ENCODE assay signal across 15 cellular contexts in the genomic region with DNA sequence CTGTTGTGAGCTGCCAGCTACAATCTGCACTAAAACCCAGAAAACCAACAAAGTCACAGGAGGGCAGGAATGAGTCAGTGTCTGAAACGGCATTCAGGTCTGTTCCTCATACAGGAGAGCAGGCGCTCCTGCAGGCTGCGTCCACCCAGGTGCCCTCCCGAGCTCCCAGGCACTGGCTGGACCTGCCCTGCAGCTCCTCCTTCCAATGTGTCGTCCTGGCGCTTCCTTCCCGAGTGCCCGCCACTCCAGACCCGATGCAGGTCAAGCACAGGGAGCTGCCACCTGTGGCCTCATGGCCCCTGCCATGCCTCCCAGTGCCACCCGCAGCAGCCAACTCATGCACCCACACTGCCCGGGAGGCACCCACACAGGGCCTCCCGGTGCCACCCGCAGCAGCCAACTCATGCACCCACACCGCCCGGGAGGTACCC. TPM values are rescaled to one million over a fixed set of nuclear protein-coding genes. Genes with fewer than 3 reads are reported as not detected.
DNase-seq lines count a peak whose midpoint lies in the region; ATAC-seq, FAIRE-seq and TF ChIP-seq lines count a peak whose summit lies in the region.
"Had no signal": no experiment of that assay in that cellular context is flagged by ENCODE, and none has a peak within 500 bp of the region (broad histone marks: within the 10 kb centered on the region; RNA-seq: fewer than 3 reads in every experiment).

No MANE protein-coding gene starts in this region.

- H3K4me1 Mint-ChIP-seq in activated CD8-positive, alpha-beta memory T cell treated with anti-CD3 and anti-CD28 coated beads, Interleukin-2, amount 10 ng/mL, durations not matched to agents 7 days and 5 days: peaks cover 54% of the 10 kb centered on the region
- H3K4me1 Mint-ChIP-seq in T-helper 2 cell treated with Interferon-gamma antibody and Interleukin-4, amounts not matched to agents 5 μg/mL and 100 μg/mL, for 36 hours (ENCODE audit: low read depth): peaks cover 34% of the 10 kb centered on the region

- intact Hi-C loops in PC-9 (cut with micrococcal nuclease; ENCODE audit: unreplicated experiment) (loop anchor here (5.0 to 10.0 kb wide), 2 partner anchors 37 to 79 kb away; a partner anchor contains a TSS), K562 (cut with micrococcal nuclease) (no loop called here)

- H3K27ac ChIP-seq in PC-9 (no peak overlapping the region), K562 (ENCODE audit: extremely low read depth, low read depth, low read length) (no peak overlapping the region), osteoblast (ENCODE audit: low read depth, low read length) (peak overlapping the region; percentile 33)
- H3K27ac ChIP-seq: transverse colon had no signal

- TF ChIP-seq CTCF in PC-9 (conservative IDR thresholded peaks at IDR 0.05) (no peak), K562 (IDR thresholded peaks at IDR 0.05 in 2 of 3, conservative IDR thresholded peaks at IDR 0.05 in 1 of 3; ENCODE audit: insufficient read depth in 2 of 3, low read depth in 1 of 3, low read length in 3 of 3) (no peak), osteoblast (IDR thresholded peaks at IDR 0.05; ENCODE audit: extremely low read depth, low read depth, low read length) (no peak)

- H2AFZ ChIP-seq in PC-9 (no peak overlapping the region), K562 (ENCODE audit: low read depth, low read length) (no peak overlapping the region), osteoblast (ENCODE audit: low read length) (no peak overlapping the region)

- in situ Hi-C loops in K562 (cut with MboI): no loop called here

- peaks cover 4% of the 10 kb centered on the region for H3K9me1 ChIP-seq in K562 (ENCODE audit: control insufficient read depth, insufficient read depth, low read length)

- no peaks in the 10 kb centered on the region for H3K9me3 ChIP-seq in PC-9 (ENCODE audit: insufficient read depth, low read depth)
- H3K9me3 ChIP-seq in K562 (replicated peaks; ENCODE audit: control insufficient read depth, insufficient read depth, low read depth, low read length): no peaks in the 10 kb centered on the region
- H3K9me3 ChIP-seq in osteoblast (ENCODE audit: low read depth, low read length): no peaks in the 10 kb centered on the region
- H3K9me3 ChIP-seq: transverse colon had no signal

- DNase-seq in activated CD8-positive, alpha-beta memory T cell treated with anti-CD3 and anti-CD28 coated beads, Interleukin-2, amount 10 ng/mL, durations not matched to agents 7 days and 5 days: peak; percentile 63
- no peak for DNase-seq in activated CD8-positive, alpha-beta memory T cell treated with anti-CD3 and anti-CD28 coated beads, Interleukin-2, amount 50 U/mL, for 48 hours
- peak; percentile 73 to 86 for DNase-seq in PC-9
- no peak for DNase-seq in K562 (ENCODE audit: extremely low read depth in 1 of 4, low spot score in 3 of 4)
- DNase-seq in osteoblast (ENCODE audit: insufficient read length, low spot score, missing footprints): peak; percentile 64
- no peak for DNase-seq in NCI-H82 (lab: John Stamatoyannopoulos, UW)
- no peak for DNase-seq in NCI-H526 treated with DMSO at 0.1 percent for 48 hours (lab: John Stamatoyannopoulos, UW)
- DNase-seq in T-helper 2 cell treated with Interferon-gamma antibody and Interleukin-4, amounts not matched to agents 5 μg/mL and 100 μg/mL, for 36 hours (ENCODE audit: low spot score): no peak
- DNase-seq: activated CD4-positive, alpha-beta T cell treated with anti-CD3 and anti-CD28 coated beads for 1 hour; dermis blood vessel endothelial cell; mesendoderm; NCI-H1105 treated with DMSO at 0.1 percent for 48 hours; nucleus accumbens; transverse colon had no signal

- WGBS in K562 (ENCODE audit: insufficient coverage, low coverage, missing lambda C conversion rate): 88% methylated on average over 5 of the region's 15 CpGs

- peak; percentile 79 for ATAC-seq in activated CD8-positive, alpha-beta memory T cell treated with anti-CD3 and anti-CD28 coated beads, Interleukin-2, amount 10 ng/mL, durations not matched to agents 7 days and 5 days
- no peak for ATAC-seq in K562

- H3K27me3 Mint-ChIP-seq in activated CD8-positive, alpha-beta memory T cell treated with anti-CD3 and anti-CD28 coated beads, Interleukin-2, amount 10 ng/mL, durations not matched to agents 7 days and 5 days: no peaks in the 10 kb centered on the region
- no peaks in the 10 kb centered on the region for H3K27me3 Mint-ChIP-seq in T-helper 2 cell treated with Interferon-gamma antibody and Interleukin-4, amounts not matched to agents 5 μg/mL and 100 μg/mL, for 36 hours (ENCODE audit: low read depth)

- H3K4me3 ChIP-seq in PC-9: no peak overlapping the region
- H3K4me3 ChIP-seq in K562: no peak overlapping the region
- H3K4me3 ChIP-seq in osteoblast (ENCODE audit: insufficient read depth, low read length): no peak overlapping the region
- H3K4me3 ChIP-seq: transverse colon had no signal

- H3K9me2 ChIP-seq in PC-9 (ENCODE audit: insufficient read depth): no peaks in the 10 kb centered on the region

- no peak for FAIRE-seq in K562 (lab: Jason Lieb, UNC)
- FAIRE-seq: HTR-8/SVneo had no signal

- no peak overlapping the region for H3K4me2 ChIP-seq in PC-9
- no peak overlapping the region for H3K4me2 ChIP-seq in K562 (ENCODE audit: insufficient read depth, low read length)
- no peak overlapping the region for H3K4me2 ChIP-seq in osteoblast (ENCODE audit: insufficient read depth, low read length)

- H3K27me3 ChIP-seq in PC-9 (ENCODE audit: insufficient read depth, low read depth) (no peaks in the 10 kb centered on the region), K562 (ENCODE audit: control insufficient read depth in 2 of 2, insufficient read depth in 2 of 2, low read length in 2 of 2) (no peaks in the 10 kb centered on the region), osteoblast (ENCODE audit: insufficient read depth, low read length) (no peaks in the 10 kb centered on the region)
- H3K27me3 ChIP-seq: transverse colon had no signal

- no peak for TF ChIP-seq RAD21 in K562 (CRISPR knock-in tag; conservative IDR thresholded peaks at IDR 0.05 in 1 of 2, IDR thresholded peaks at IDR 0.05 in 1 of 2)

- CTCF ChIA-PET in activated CD8-positive, alpha-beta memory T cell treated with anti-CD3 and anti-CD28 coated beads, Interleukin-2, amount 10 ng/mL, durations not matched to agents 7 days and 5 days (lab: Charles Lee): no interaction called here
- CTCF ChIA-PET in PC-9 (lab: Charles Lee) (interaction anchor here (0.7 kb wide), 1 partner anchor 17 kb away, joined by 4 read pairs; no protein-coding TSS in a partner anchor), K562 (lab: Yijun Ruan, JAX; ENCODE audit: low intra/inter-chr PET ratio) (no interaction called here)

- H3K79me2 ChIP-seq in PC-9 (ENCODE audit: low read depth): peaks cover 100% of the 10 kb centered on the region
- H3K79me2 ChIP-seq in K562 (ENCODE audit: control insufficient read depth, insufficient read depth, low read length): peaks cover 86% of the 10 kb centered on the region
- H3K79me2 ChIP-seq in osteoblast (ENCODE audit: insufficient read depth, low read length): peaks cover 99% of the 10 kb centered on the region

- POLR2A ChIA-PET in PC-9 (lab: Charles Lee; ENCODE audit: unreplicated experiment) (interaction anchor here (0.6 to 0.8 kb wide), 2 partner anchors 37 to 39 kb away, joined by 3 to 4 read pairs; no protein-coding TSS in a partner anchor), K562 (lab: Yijun Ruan, JAX) (interaction anchor here (2.5 kb wide), 1 partner anchor 11 kb away, joined by 10 read pairs; no protein-coding TSS in a partner anchor)

- peaks cover 13% of the 10 kb centered on the region; the same call in 1 of the 2 replicates for H3F3A ChIP-seq in PC-9 (ENCODE audit: insufficient read depth, low read depth)

- peaks cover 100% of the 10 kb centered on the region for H4K20me1 ChIP-seq in PC-9 (ENCODE audit: insufficient read depth)
- H4K20me1 ChIP-seq in K562 (replicated peaks; ENCODE audit: control insufficient read depth, insufficient read depth, low read length): peaks cover 3% of the 10 kb centered on the region; the same call in 1 of the 2 replicates
- peaks cover 81% of the 10 kb centered on the region for H4K20me1 ChIP-seq in osteoblast (ENCODE audit: insufficient read depth, low read length)

- peaks cover 36% of the 10 kb centered on the region for H3K36me3 Mint-ChIP-seq in activated CD8-positive, alpha-beta memory T cell treated with anti-CD3 and anti-CD28 coated beads, Interleukin-2, amount 10 ng/mL, durations not matched to agents 7 days and 5 days
- H3K36me3 Mint-ChIP-seq in T-helper 2 cell treated with Interferon-gamma antibody and Interleukin-4, amounts not matched to agents 5 μg/mL and 100 μg/mL, for 36 hours (ENCODE audit: low read depth): peaks cover 49% of the 10 kb centered on the region

- no peak overlapping the region for H3K9ac ChIP-seq in K562 (ENCODE audit: insufficient read depth in 1 of 2, low read depth in 2 of 2, low read length in 2 of 2)

- peaks cover 3% of the 10 kb centered on the region; the same call in 1 of the 2 replicates for H3K4me1 ChIP-seq in PC-9 (replicated peaks; ENCODE audit: insufficient read depth)
- peaks cover 2 to 19% of the 10 kb centered on the region in 2 experiments; a peak in 3 of 5 replicates for H3K4me1 ChIP-seq in K562 (replicated peaks in 1 of 2; ENCODE audit: control insufficient read depth in 2 of 2, insufficient read depth in 2 of 2, low read length in 2 of 2)
- H3K4me1 ChIP-seq in osteoblast (ENCODE audit: insufficient read depth, low read length): no peaks in the 10 kb centered on the region

- H3K4me3 Mint-ChIP-seq in activated CD8-positive, alpha-beta memory T cell treated with anti-CD3 and anti-CD28 coated beads, Interleukin-2, amount 10 ng/mL, durations not matched to agents 7 days and 5 days: no peak overlapping the region
- H3K4me3 Mint-ChIP-seq in T-helper 2 cell treated with Interferon-gamma antibody and Interleukin-4, amounts not matched to agents 5 μg/mL and 100 μg/mL, for 36 hours: no peak overlapping the region

- TF ChIP-seq POLR2A in K562 (conservative IDR thresholded peaks at IDR 0.05): no peak

- no peaks in the 10 kb centered on the region for H3K9me3 Mint-ChIP-seq in activated CD8-positive, alpha-beta memory T cell treated with anti-CD3 and anti-CD28 coated beads, Interleukin-2, amount 10 ng/mL, durations not matched to agents 7 days and 5 days (ENCODE audit: low read depth)
- no peaks in the 10 kb centered on the region for H3K9me3 Mint-ChIP-seq in T-helper 2 cell treated with Interferon-gamma antibody and Interleukin-4, amounts not matched to agents 5 μg/mL and 100 μg/mL, for 36 hours

- BruUV-seq in PC-9 (replicated peaks; lab: Mats Ljungman, UMichigan) (no TSS peak), K562 (replicated peaks; lab: Mats Ljungman, UMichigan) (no TSS peak)

- H3K36me3 ChIP-seq in PC-9 (ENCODE audit: low read depth): peaks cover 35% of the 10 kb centered on the region
- peaks cover 38% of the 10 kb centered on the region; the same call in 2 of the 3 replicates for H3K36me3 ChIP-seq in K562 (ENCODE audit: control insufficient read depth, insufficient read depth, low read length)
- peaks cover 48% of the 10 kb centered on the region for H3K36me3 ChIP-seq in osteoblast (ENCODE audit: insufficient read depth, low read length)

- no peak for TF ChIP-seq EP300 in K562 (IDR thresholded peaks at IDR 0.05; ENCODE audit: low read length)

- peak overlapping the region; percentile 17 for H3K27ac Mint-ChIP-seq in activated CD8-positive, alpha-beta memory T cell treated with anti-CD3 and anti-CD28 coated beads, Interleukin-2, amount 10 ng/mL, durations not matched to agents 7 days and 5 days
- H3K27ac Mint-ChIP-seq in T-helper 2 cell treated with Interferon-gamma antibody and Interleukin-4, amounts not matched to agents 5 μg/mL and 100 μg/mL, for 36 hours: no peak overlapping the region

RNA-seq across cellular contexts. Expression of a gene that starts 12.0 kb away (rescaled TPM):
- total RNA-seq in activated CD8-positive, alpha-beta memory T cell treated with anti-CD3 and anti-CD28 coated beads, Interleukin-2, amount 10 ng/mL, durations not matched to agents 7 days and 5 days: 10 to 100 TPM; 49.9 to 56.6 TPM
- total RNA-seq in PC-9 (2021): 28.5 and 30.9 TPM in 2 replicates
- 34.4 and 58.3 TPM in 2 replicates for total RNA-seq in K562 (2011; cell fraction: chromatin; rRNA removed; ENCODE audit: low replicate concordance)
- total RNA-seq in K562 (2011; cell fraction: nucleolus; rRNA removed): 28.7 and 34.9 TPM in 2 replicates
- 20.9 and 28.2 TPM in 2 replicates for total RNA-seq in K562 (2011; cell fraction: nucleoplasm; rRNA removed)
- 10.4 and 12.2 TPM in 2 replicates for total RNA-seq in K562 (2014; rRNA removed)
- 5.3 and 7.4 TPM in 2 replicates for total RNA-seq in K562 (2014; rRNA removed; fragmentation: Illumina TruSeq; extraction: Trizol)
- total RNA-seq in K562 (2015; rRNA removed; fragmentation: Illumina TruSeq; extraction: Trizol): 7.2 and 7.5 TPM in 2 replicates
- total RNA-seq in K562 (2021): 14.1 and 17.6 TPM in 2 replicates
- polyA plus RNA-seq in K562 (2011; rRNA removed): 2.4 and 2.5 TPM in 2 replicates
- polyA plus RNA-seq in K562 (2011; cell fraction: cytosol; rRNA removed): 1.9 and 2.0 TPM in 2 replicates
- polyA plus RNA-seq in K562 (2011; cell fraction: nucleus; rRNA removed): 11.7 and 17.8 TPM in 2 replicates
- polyA plus RNA-seq in K562 (2012): 8.5 and 10.4 TPM in 2 replicates
- polyA plus RNA-seq in K562 (2014; fragmentation: Illumina TruSeq; extraction: Trizol): 5.5 and 8.7 TPM in 2 replicates
- polyA plus RNA-seq in K562 (2014; fragmentation: Nextera tagmentation; extraction: Ambion mirVana): under 1 TPM; 0.42 to 0.63 TPM
- 8.4 and 9.9 TPM in 2 replicates for polyA plus RNA-seq in K562 (2014; rRNA removed)
- polyA minus RNA-seq in K562 (2011; rRNA and poly(A)+ RNA removed): 3.2 and 4.2 TPM in 2 replicates
- 5.6 and 8.6 TPM in 2 replicates for polyA minus RNA-seq in K562 (2011; cell fraction: cytosol; rRNA and poly(A)+ RNA removed)
- 10.8 and 11.2 TPM in 2 replicates for polyA minus RNA-seq in K562 (2011; cell fraction: nucleus; rRNA and poly(A)+ RNA removed)
- total RNA-seq in osteoblast: 23.5 and 25.9 TPM in 2 replicates

RNA-seq across cellular contexts. Expression of a gene that starts 38.0 kb away (rescaled TPM):
- total RNA-seq in activated CD8-positive, alpha-beta memory T cell treated with anti-CD3 and anti-CD28 coated beads, Interleukin-2, amount 10 ng/mL, durations not matched to agents 7 days and 5 days: 10 to 100 TPM; 24.1 to 25.7 TPM
- 18.2 and 21.4 TPM in 2 replicates for total RNA-seq in PC-9 (2021)
- 25.1 and 25.4 TPM in 2 replicates for total RNA-seq in K562 (2011; cell fraction: chromatin; rRNA removed; ENCODE audit: low replicate concordance)
- 15.5 and 19.3 TPM in 2 replicates for total RNA-seq in K562 (2011; cell fraction: nucleolus; rRNA removed)
- 18.1 and 18.4 TPM in 2 replicates for total RNA-seq in K562 (2011; cell fraction: nucleoplasm; rRNA removed)
- total RNA-seq in K562 (2014; rRNA removed): 8.1 and 11.0 TPM in 2 replicates
- 6.3 and 6.9 TPM in 2 replicates for total RNA-seq in K562 (2014; rRNA removed; fragmentation: Illumina TruSeq; extraction: Trizol)
- 7.3 and 7.4 TPM in 2 replicates for total RNA-seq in K562 (2015; rRNA removed; fragmentation: Illumina TruSeq; extraction: Trizol)
- 16.0 and 16.8 TPM in 2 replicates for total RNA-seq in K562 (2021)
- polyA plus RNA-seq in K562 (2011; rRNA removed): 3.8 and 4.5 TPM in 2 replicates
- polyA plus RNA-seq in K562 (2011; cell fraction: cytosol; rRNA removed): 4.1 and 4.8 TPM in 2 replicates
- 6.6 and 7.8 TPM in 2 replicates for polyA plus RNA-seq in K562 (2011; cell fraction: nucleus; rRNA removed)
- polyA plus RNA-seq in K562 (2012): 9.9 and 10.0 TPM in 2 replicates
- polyA plus RNA-seq in K562 (2014; fragmentation: Illumina TruSeq; extraction: Trizol): 12.2 and 13.2 TPM in 2 replicates
- polyA plus RNA-seq in K562 (2014; fragmentation: Nextera tagmentation; extraction: Ambion mirVana): 1 to 10 TPM; 1.5 to 1.6 TPM
- 7.6 and 7.8 TPM in 2 replicates for polyA plus RNA-seq in K562 (2014; rRNA removed)
- 5.3 and 6.0 TPM in 2 replicates for polyA minus RNA-seq in K562 (2011; rRNA and poly(A)+ RNA removed)
- polyA minus RNA-seq in K562 (2011; cell fraction: cytosol; rRNA and poly(A)+ RNA removed): 10.0 and 11.0 TPM in 2 replicates
- 3.5 and 5.0 TPM in 2 replicates for polyA minus RNA-seq in K562 (2011; cell fraction: nucleus; rRNA and poly(A)+ RNA removed)
- 8.0 and 8.3 TPM in 2 replicates for total RNA-seq in osteoblast

Comparison
In these comparisons a context has a peak if more than half of its experiments do, and no peak if none do; other contexts are left out.
1. DNase-seq: peak in activated CD8-positive, alpha-beta memory T cell treated with anti-CD3 and anti-CD28 coated beads, Interleukin-2, amount 10 ng/mL, durations not matched to agents 7 days and 5 days (single experiment), PC-9 (2 of 2) and osteoblast (single experiment); none in activated CD8-positive, alpha-beta memory T cell treated with anti-CD3 and anti-CD28 coated beads, Interleukin-2, amount 50 U/mL, for 48 hours (single experiment), K562 (0 of 4), NCI-H82 (single experiment), NCI-H526 treated with DMSO at 0.1 percent for 48 hours (single experiment) and T-helper 2 cell treated with Interferon-gamma antibody and Interleukin-4, amounts not matched to agents 5 μg/mL and 100 μg/mL, for 36 hours (single experiment).